Comparison of ENCODE assay signal across 8 cellular contexts in the genomic region with DNA sequence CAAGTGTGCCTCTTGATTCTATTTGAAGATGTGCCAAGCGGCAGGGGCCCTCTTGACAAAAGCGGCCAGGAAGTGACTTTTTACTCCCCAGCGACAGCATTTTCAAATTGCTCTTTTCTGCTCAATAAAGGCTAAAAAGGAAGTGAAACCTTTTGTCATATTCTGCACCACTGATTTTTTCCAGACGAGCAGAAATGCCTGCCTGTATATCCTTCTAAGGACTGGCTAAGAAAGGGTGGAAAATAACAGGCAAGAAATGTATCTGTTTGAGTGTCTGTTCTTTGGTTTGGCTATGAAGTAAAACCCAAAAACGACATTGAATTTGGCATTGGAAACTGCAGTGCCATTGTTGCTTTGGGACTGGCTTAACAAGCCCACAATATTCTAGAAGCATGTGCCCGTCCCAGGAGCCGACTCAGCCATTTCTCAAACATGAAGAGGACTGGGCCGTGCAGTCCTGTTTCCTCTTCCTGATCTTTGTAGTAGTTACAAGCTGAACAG. TPM values are rescaled to one million over a fixed set of nuclear protein-coding genes. Genes with fewer than 3 reads are reported as not detected.
DNase-seq lines count a peak whose midpoint lies in the region; ATAC-seq and TF ChIP-seq lines count a peak whose summit lies in the region.

No MANE protein-coding gene starts in this region.

- no peak overlapping the region for H3K4me3 Mint-ChIP-seq in HFFc6

- H3K27me3 Mint-ChIP-seq in HFFc6 (ENCODE audit: insufficient read depth) = no peaks in the 10 kb centered on the region; the same call in 1 of the 2 replicates

- H3K9me3 ChIP-seq in subcutaneous abdominal adipose tissue (ENCODE audit: control insufficient read depth in 5 of 5, low read length in 5 of 5) = no peaks in the 10 kb centered on the region

- no peak overlapping the region for H3K27ac Mint-ChIP-seq in HFFc6

- H3K36me3 ChIP-seq in subcutaneous abdominal adipose tissue (ENCODE audit: control insufficient read depth in 5 of 5, insufficient read depth in 5 of 5, low read length in 5 of 5) = no peaks in the 10 kb centered on the region

- peak; percentile 53 for DNase-seq in NCI-H69 (lab: John Stamatoyannopoulos, UW)
- DNase-seq in dorsolateral prefrontal cortex = no peak
- DNase-seq in middle frontal gyrus (ENCODE audit: extremely low spot score, low spot score) = no peak
- DNase-seq in HFFc6 = no peak

- TF ChIP-seq CTCF in dorsolateral prefrontal cortex (IDR thresholded peaks at IDR 0.05 in 54 of 56, conservative IDR thresholded peaks at IDR 0.05 in 2 of 56; ENCODE audit: low read depth in 1 of 56, partially characterized antibody in 56 of 56) (no peak), HFFc6 (IDR thresholded peaks at IDR 0.05) (no peak)

- H3K4me1 Mint-ChIP-seq in HFFc6 (ENCODE audit: low read depth) = peaks cover 16% of the 10 kb centered on the region

- ATAC-seq in GM21576 (IDR thresholded peaks at IDR 0.05; ENCODE audit: unreplicated experiment) = peak; percentile 43
- ATAC-seq in HG03521 (IDR thresholded peaks at IDR 0.05; ENCODE audit: unreplicated experiment) = no peak

- intact Hi-C loops in dorsolateral prefrontal cortex (cut with DNase I) = no loop called here

- H3K36me3 Mint-ChIP-seq in HFFc6 (ENCODE audit: low read depth) = no peaks in the 10 kb centered on the region

- H3K27me3 ChIP-seq in dorsolateral prefrontal cortex (peaks cover 0 to 44% (median 4%) of the 10 kb centered on the region in 45 donors), subcutaneous abdominal adipose tissue (ENCODE audit: control insufficient read depth in 5 of 5, insufficient read depth in 4 of 5, low read length in 5 of 5) (peaks cover 0 to 2% (median 0%) of the 10 kb centered on the region in 5 donors)

- H3K27ac ChIP-seq in dorsolateral prefrontal cortex (peak overlapping the region in 46 of 59 donors; percentile 12 to 93 (median 76)), subcutaneous abdominal adipose tissue (ENCODE audit: low read depth, low read length) (peak overlapping the region; percentile 57)

- TF ChIP-seq POLR2A in GM15510 (IDR thresholded peaks at IDR 0.05; ENCODE audit: borderline replicate concordance, extremely low read depth, insufficient read length) = peak; percentile 39

- H3K4me3 ChIP-seq in dorsolateral prefrontal cortex (no peak overlapping the region), subcutaneous abdominal adipose tissue (ENCODE audit: low read depth in 1 of 5, low read length in 5 of 5) (peak overlapping the region in 1 of 5 donors; percentile 30)

- H3K4me1 ChIP-seq in subcutaneous abdominal adipose tissue (ENCODE audit: control insufficient read depth in 5 of 5, insufficient read depth in 5 of 5, low read length in 5 of 5) = peaks cover 0 to 36% (median 7%) of the 10 kb centered on the region in 5 donors

- no peak overlapping the region for H3K9ac ChIP-seq in subcutaneous abdominal adipose tissue (ENCODE audit: low read length in 5 of 5)

- H3K9me3 Mint-ChIP-seq in HFFc6 = no peaks in the 10 kb centered on the region

RNA-seq across cellular contexts. Expression of gene TMSB4X, which starts 25.5 kb away (rescaled TPM):
- total RNA-seq in dorsolateral prefrontal cortex = 1,000 to 10,000 TPM; 1,088 to 2,217 (median 1,674) TPM
- 1,000 to 10,000 TPM; 2,364 to 3,067 (median 2,845) TPM for total RNA-seq in HFFc6 (2021; fragmentation: NEBNext Ultra II Directional; extraction: Animal tissue kit (Norgen Biotek cat#: 25700))

RNA-seq across cellular contexts. Expression of gene FAM9C, which starts 44.1 kb away (rescaled TPM):
- 1 to 10 TPM in 1 of 120 experiments, under 1 TPM in 4, not detected in 115; 0.19 to 1.6 (median 0.33) TPM for total RNA-seq in dorsolateral prefrontal cortex
- total RNA-seq in HFFc6 (2021; fragmentation: NEBNext Ultra II Directional; extraction: Animal tissue kit (Norgen Biotek cat#: 25700)) = not detected
